1 cellular context compared by ENCODE assay signal in genomic region chr2:108257757-108258331, GRCh38.
TF ChIP-seq lines count a peak whose summit lies in the region.

No MANE protein-coding gene starts in this region.

TF ChIP-seq in GM12878, 131 proteins besides CTCF, POLR2A, EP300 and RAD21:
- TF ChIP-seq MYB (IDR thresholded peaks at IDR 0.05; ENCODE audit: borderline replicate concordance, low read depth, low read length) (no peak), BCL3 (IDR thresholded peaks at IDR 0.05; ENCODE audit: borderline replicate concordance, insufficient read depth, low read depth, low read length, poor library complexity, severe bottlenecking) (peak; percentile 29)
